In the genomic region with DNA sequence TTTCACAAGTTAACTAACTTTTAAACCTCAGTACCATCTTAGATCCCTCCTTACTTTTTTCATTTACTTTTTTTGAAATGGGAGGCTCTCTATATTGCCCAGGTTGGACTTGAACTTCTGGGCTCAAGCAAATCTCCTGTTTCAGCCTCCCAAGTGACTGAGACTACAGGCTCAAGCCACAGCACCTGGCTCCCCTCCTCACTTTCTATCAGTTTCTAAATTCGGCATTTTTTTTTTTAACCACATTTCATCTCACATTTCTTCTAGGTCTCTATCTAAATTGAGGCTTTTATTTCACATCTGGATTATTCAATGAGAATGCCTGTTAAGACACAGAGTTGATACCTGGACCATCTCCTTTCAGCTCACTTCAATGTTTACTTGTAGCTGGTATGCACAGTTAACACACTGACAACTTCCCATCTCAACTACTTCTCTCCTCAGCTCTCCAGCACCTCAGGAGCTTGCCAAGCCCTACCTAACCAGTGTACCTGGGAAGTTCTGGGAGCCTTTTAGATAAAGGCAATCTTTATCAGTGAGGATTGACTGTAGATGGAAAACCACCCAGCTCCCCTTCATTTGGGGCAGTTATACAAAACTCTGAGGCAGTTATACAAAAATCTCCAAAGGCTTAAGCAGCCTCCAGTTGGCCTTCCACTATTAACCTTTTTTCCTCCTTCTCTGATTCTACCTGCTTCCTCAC, we compare ENCODE assay signal across 1 cellular context.
A peak's percentile ranks its signal among the peaks of the same experiment; 100 is the strongest.
TF ChIP-seq lines count a peak whose summit lies in the region.

No MANE protein-coding gene starts in this region.

TF ChIP-seq in GM12878, 131 proteins besides CTCF, POLR2A, EP300 and RAD21:
- TF ChIP-seq RUNX3 (IDR thresholded peaks at IDR 0.05; ENCODE audit: low read length), result peak; percentile 44
- TF ChIP-seq, protein P1, sequence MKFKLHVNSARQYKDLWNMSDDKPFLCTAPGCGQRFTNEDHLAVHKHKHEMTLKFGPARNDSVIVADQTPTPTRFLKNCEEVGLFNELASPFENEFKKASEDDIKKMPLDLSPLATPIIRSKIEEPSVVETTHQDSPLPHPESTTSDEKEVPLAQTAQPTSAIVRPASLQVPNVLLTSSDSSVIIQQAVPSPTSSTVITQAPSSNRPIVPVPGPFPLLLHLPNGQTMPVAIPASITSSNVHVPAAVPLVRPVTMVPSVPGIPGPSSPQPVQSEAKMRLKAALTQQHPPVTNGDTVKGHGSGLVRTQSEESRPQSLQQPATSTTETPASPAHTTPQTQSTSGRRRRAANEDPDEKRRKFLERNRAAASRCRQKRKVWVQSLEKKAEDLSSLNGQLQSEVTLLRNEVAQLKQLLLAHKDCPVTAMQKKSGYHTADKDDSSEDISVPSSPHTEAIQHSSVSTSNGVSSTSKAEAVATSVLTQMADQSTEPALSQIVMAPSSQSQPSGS (IDR thresholded peaks at IDR 0.05; ENCODE audit: low read length), result no peak
